ENCODE assay signal across 35 cellular contexts in genomic region chr16:47160422-47160821, GRCh38.
"Had no signal": no experiment of that assay in that cellular context is flagged by ENCODE, and none has a peak within 500 bp of the region (broad histone marks: within the 10 kb centered on the region; RNA-seq: fewer than 3 reads in every experiment).

No MANE protein-coding gene starts in this region.

- H3K9me3 ChIP-seq: MG63 had no signal

- H3K4me3 ChIP-seq: MG63 had no signal

- H3K9ac ChIP-seq: KMS-11 had no signal

- DNase-seq: Karpas-422, Kasumi-1, MG63, MM.1S, MV-4-11, NCI-H1048, NCI-H1092, NCI-H1092 treated with DMSO at 0.1 percent for 48 hours, NCI-H1105, NCI-H1105 treated with DMSO at 0.1 percent for 48 hours, NCI-H1417, NCI-H1417 treated with DMSO at 0.1 percent for 48 hours, NCI-H1436, NCI-H1436 treated with DMSO at 0.1 percent for 48 hours, NCI-H146, NCI-H1694, NCI-H1694 treated with DMSO at 0.1 percent for 48 hours, NCI-H187 treated with DMSO at 0.1 percent for 48 hours, NCI-H1930, NCI-H2029, NCI-H2029 treated with DMSO at 0.1 percent for 48 hours, NCI-H2081, NCI-H2081 treated with DMSO at 0.1 percent for 48 hours, NCI-H2107, NCI-H2171, NCI-H2171 treated with DMSO at 0.1 percent for 48 hours, NCI-H2227 treated with DMSO at 0.1 percent for 48 hours, NCI-H345, NCI-H446, NCI-H446 treated with DMSO at 0.1 percent for 48 hours, NCI-H510A, NCI-H510A treated with DMSO at 0.1 percent for 48 hours, NCI-H524, NCI-H524 treated with DMSO at 0.1 percent for 48 hours had no signal

- H3K4me2 ChIP-seq: KMS-11 had no signal

- H3K27ac ChIP-seq: KMS-11 had no signal

- H3K27me3 ChIP-seq: MG63 had no signal

- H3K36me3 ChIP-seq: MG63 had no signal
